In the genomic region with DNA sequence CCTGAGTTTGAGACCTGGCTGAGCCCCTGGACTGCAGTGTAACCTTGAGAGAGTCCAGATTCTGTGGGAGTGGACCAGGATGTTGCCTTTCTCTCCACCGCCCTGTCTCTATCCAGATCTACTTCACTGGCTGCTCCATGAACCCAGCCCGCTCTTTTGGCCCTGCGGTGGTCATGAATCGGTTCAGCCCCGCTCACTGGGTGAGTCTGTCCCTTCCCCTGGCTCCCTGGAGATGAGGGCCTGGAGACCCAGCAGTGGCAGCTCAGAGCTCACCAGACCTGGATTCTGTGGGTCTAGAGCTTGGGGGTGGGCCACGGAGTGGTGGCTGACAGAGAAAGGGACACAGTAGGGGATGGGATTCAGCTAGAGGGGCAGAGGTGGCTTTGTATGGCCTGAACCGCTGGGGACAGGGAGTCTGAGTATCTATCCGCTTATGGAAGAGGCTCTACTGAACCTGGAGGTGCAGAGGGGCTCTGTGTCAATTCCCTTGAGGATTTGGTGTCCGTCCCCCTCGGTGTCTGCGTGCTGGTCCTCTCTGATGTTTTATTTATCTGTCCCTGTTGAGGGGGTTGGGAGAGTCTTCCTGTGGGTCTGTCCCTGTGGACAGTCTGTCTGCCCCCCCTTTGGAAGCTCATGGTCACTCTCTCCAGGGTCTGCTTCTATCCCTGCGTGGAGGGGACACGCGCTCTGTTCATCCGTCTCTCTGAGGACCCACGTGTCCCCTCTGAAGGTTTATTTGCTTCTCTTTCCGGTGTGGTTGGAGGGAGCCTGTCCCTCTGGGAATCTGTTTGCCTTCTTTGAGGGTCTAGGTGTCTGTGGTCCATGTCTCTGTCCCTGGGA, we compare ENCODE assay signal across 30 cellular contexts. TPM values are rescaled to one million over a fixed set of nuclear protein-coding genes. Genes with fewer than 3 reads are reported as not detected.
"Had no signal": no experiment of that assay in that cellular context is flagged by ENCODE, and none has a peak within 500 bp of the region (broad histone marks: within the 10 kb centered on the region; RNA-seq: fewer than 3 reads in every experiment).

No MANE protein-coding gene starts in this region.

- H3K27ac ChIP-seq: testis, vagina had no signal

- H3K4me3 Mint-ChIP-seq: activated B cell treated with CpG ODN at 0.5 μM for 24 hours; activated CD4-positive, alpha-beta memory T cell treated with anti-CD3 and anti-CD28 coated beads for 36 hours; activated CD4-positive, alpha-beta T cell treated with anti-CD3 and anti-CD28 coated beads for 36 hours; activated naive CD4-positive, alpha-beta T cell treated with anti-CD3 and anti-CD28 coated beads, Interleukin-2, amount 50 U/mL, for 24 hours; activated T-cell treated with anti-CD3 and anti-CD28 coated beads, Interleukin-2, amount 50 U/mL, for 72 hours; nephron; stimulated activated memory B cell treated with anti-CD40 and anti-IgM and Interleukin-4, amounts not matched to agents 10 μg/mL and 1 μg/mL and 100 μg/mL, for 72 hours had no signal

- H3K36me3 Mint-ChIP-seq: activated CD4-positive, alpha-beta memory T cell treated with anti-CD3 and anti-CD28 coated beads for 36 hours; activated naive CD4-positive, alpha-beta T cell treated with anti-CD3 and anti-CD28 coated beads, Interleukin-2, amount 50 U/mL, for 24 hours; stimulated activated memory B cell treated with anti-CD40 and anti-IgM and Interleukin-4, amounts not matched to agents 10 μg/mL and 1 μg/mL and 100 μg/mL, for 72 hours had no signal

- ATAC-seq: activated CD4-positive, alpha-beta T cell treated with anti-CD3 and anti-CD28 coated beads for 36 hours; activated T-cell treated with anti-CD3 and anti-CD28 coated beads, Interleukin-2, amount 50 U/mL, for 72 hours; body of pancreas; esophagus mucosa; sciatic nerve; stimulated activated memory B cell treated with anti-CD40 and anti-IgM and Interleukin-4, amounts not matched to agents 10 μg/mL and 1 μg/mL and 100 μg/mL, for 72 hours had no signal

- H3K9me3 ChIP-seq: body of pancreas, testis, vagina had no signal

- DNase-seq: activated B cell treated with CpG ODN at 0.5 μM for 24 hours; activated CD4-positive, alpha-beta memory T cell treated with anti-CD3 and anti-CD28 coated beads for 36 hours; activated CD4-positive, alpha-beta T cell treated with anti-CD3 and anti-CD28 coated beads for 36 hours; activated gamma-delta T cell; activated T-cell treated with anti-CD3 and anti-CD28 coated beads, Interleukin-2, amount 50 U/mL, for 72 hours; anterior cingulate cortex; body of pancreas; caudate nucleus; dermis blood vessel endothelial cell; effector CD8-positive, alpha-beta T cell; foreskin melanocyte; head of caudate nucleus; hypothalamus; occipital lobe; small intestine; stimulated activated CD4-positive, alpha-beta T cell treated with anti-CD3 and anti-CD28 coated beads, Interleukin-15, amount 100 ng/mL, for 24 hours; T-helper 9 cell; testis; trophoblast cell had no signal

- H3K36me3 ChIP-seq: vagina had no signal

- H3K27me3 ChIP-seq: testis, vagina had no signal

- H3K9me3 Mint-ChIP-seq: activated B cell treated with CpG ODN at 0.5 μM for 24 hours; activated CD4-positive, alpha-beta memory T cell treated with anti-CD3 and anti-CD28 coated beads for 36 hours; activated naive CD4-positive, alpha-beta T cell treated with anti-CD3 and anti-CD28 coated beads, Interleukin-2, amount 50 U/mL, for 24 hours; activated T-cell treated with anti-CD3 and anti-CD28 coated beads, Interleukin-2, amount 50 U/mL, for 72 hours; stimulated activated memory B cell treated with anti-CD40 and anti-IgM and Interleukin-4, amounts not matched to agents 10 μg/mL and 1 μg/mL and 100 μg/mL, for 72 hours had no signal

- H3K27ac Mint-ChIP-seq: activated B cell treated with CpG ODN at 0.5 μM for 24 hours; activated CD4-positive, alpha-beta memory T cell treated with anti-CD3 and anti-CD28 coated beads for 36 hours; activated CD4-positive, alpha-beta T cell treated with anti-CD3 and anti-CD28 coated beads for 36 hours; activated naive CD4-positive, alpha-beta T cell treated with anti-CD3 and anti-CD28 coated beads, Interleukin-2, amount 50 U/mL, for 24 hours; activated T-cell treated with anti-CD3 and anti-CD28 coated beads, Interleukin-2, amount 50 U/mL, for 72 hours; nephron; stimulated activated memory B cell treated with anti-CD40 and anti-IgM and Interleukin-4, amounts not matched to agents 10 μg/mL and 1 μg/mL and 100 μg/mL, for 72 hours had no signal

- H3K4me3 ChIP-seq: body of pancreas, testis, vagina had no signal

RNA-seq across cellular contexts. Expression of a gene that starts 2.5 kb away (rescaled TPM):
- total RNA-seq: activated B cell treated with CpG ODN at 0.5 μM for 24 hours; activated CD4-positive, alpha-beta memory T cell treated with anti-CD3 and anti-CD28 coated beads for 36 hours; activated CD4-positive, alpha-beta T cell treated with anti-CD3 and anti-CD28 coated beads for 36 hours; activated T-cell treated with anti-CD3 and anti-CD28 coated beads, Interleukin-2, amount 50 U/mL, for 72 hours; liver; myocyte; renal cortical epithelial cell; T-helper 1 cell treated with Interleukin-12 subunit alpha and Interleukin-12 subunit beta and Interleukin-4 antibody, amounts not matched to agents 30 ng/mL and 1 ng/mL, for 36 hours; vagina had no signal

RNA-seq across cellular contexts. Expression of a gene that starts 8.6 kb away (rescaled TPM):
- total RNA-seq: activated B cell treated with CpG ODN at 0.5 μM for 24 hours; activated CD4-positive, alpha-beta memory T cell treated with anti-CD3 and anti-CD28 coated beads for 36 hours; activated CD4-positive, alpha-beta T cell treated with anti-CD3 and anti-CD28 coated beads for 36 hours; activated T-cell treated with anti-CD3 and anti-CD28 coated beads, Interleukin-2, amount 50 U/mL, for 72 hours; body of pancreas; dermis blood vessel endothelial cell; endothelial cell of umbilical vein; esophagus mucosa; liver; myocyte; renal cortical epithelial cell; T-helper 1 cell treated with Interleukin-12 subunit alpha and Interleukin-12 subunit beta and Interleukin-4 antibody, amounts not matched to agents 30 ng/mL and 1 ng/mL, for 36 hours; vagina had no signal

RNA-seq across cellular contexts. Expression of a gene that starts 13.7 kb away (rescaled TPM):
- total RNA-seq: activated B cell treated with CpG ODN at 0.5 μM for 24 hours; activated CD4-positive, alpha-beta memory T cell treated with anti-CD3 and anti-CD28 coated beads for 36 hours; activated CD4-positive, alpha-beta T cell treated with anti-CD3 and anti-CD28 coated beads for 36 hours; activated T-cell treated with anti-CD3 and anti-CD28 coated beads, Interleukin-2, amount 50 U/mL, for 72 hours; body of pancreas; dermis blood vessel endothelial cell; endothelial cell of umbilical vein; esophagus mucosa; liver; myocyte; occipital lobe; sciatic nerve; T-helper 1 cell treated with Interleukin-12 subunit alpha and Interleukin-12 subunit beta and Interleukin-4 antibody, amounts not matched to agents 30 ng/mL and 1 ng/mL, for 36 hours; vagina had no signal
